Comparison of ENCODE assay signal across 1 cellular context in genomic region chr6:109001554-109001953, GRCh38.
TF ChIP-seq lines count a peak whose summit lies in the region.

No MANE protein-coding gene starts in this region.

TF ChIP-seq in HepG2, 621 proteins besides CTCF, POLR2A, EP300 and RAD21 (continued from another document):
- TF ChIP-seq ZBTB10 (CRISPR knock-in tag; IDR thresholded peaks at IDR 0.05; ENCODE audit: borderline replicate concordance), result no peak
- TF ChIP-seq NCOA2 (CRISPR knock-in tag; IDR thresholded peaks at IDR 0.05), result no peak
- TF ChIP-seq ZNF317 (CRISPR knock-in tag; IDR thresholded peaks at IDR 0.05), result no peak
- TF ChIP-seq MAFK (conservative IDR thresholded peaks at IDR 0.05 in 1 of 2, IDR thresholded peaks at IDR 0.05 in 1 of 2; ENCODE audit: low read length in 2 of 2), result no peak; a peak in 1 of 4 replicates
- no peak for TF ChIP-seq KDM5B (CRISPR knock-in tag; IDR thresholded peaks at IDR 0.05; ENCODE audit: borderline replicate concordance)
- no peak for TF ChIP-seq ELF3 (CRISPR knock-in tag; IDR thresholded peaks at IDR 0.05)
